ENCODE assay signal across 1 cellular context in genomic region chr12:95516757-95517156, GRCh38.
A peak's percentile ranks its signal among the peaks of the same experiment; 100 is the strongest.
TF ChIP-seq lines count a peak whose summit lies in the region.

No MANE protein-coding gene starts in this region.

TF ChIP-seq in K562, 482 proteins besides CTCF, POLR2A, EP300 and RAD21 (continued from another document and continues in another):
- TF ChIP-seq PATZ1 (CRISPR knock-in tag; IDR thresholded peaks at IDR 0.05; ENCODE audit: borderline replicate concordance) (no peak), FOXM1 (IDR thresholded peaks at IDR 0.05; ENCODE audit: low read depth) (peak; percentile 81), FOXM1 (CRISPR knock-in tag; IDR thresholded peaks at IDR 0.05; ENCODE audit: low read depth) (no peak), CCAR2 (IDR thresholded peaks at IDR 0.05; ENCODE audit: low read depth, low read length) (no peak), DPF2 (IDR thresholded peaks at IDR 0.05) (peak; percentile 98), PHF21A (IDR thresholded peaks at IDR 0.05; ENCODE audit: borderline replicate concordance, low read depth) (no peak), STAT6 (CRISPR knock-in tag; IDR thresholded peaks at IDR 0.05) (no peak), ZBTB34 (CRISPR knock-in tag; IDR thresholded peaks at IDR 0.05) (no peak), SMAD2 (IDR thresholded peaks at IDR 0.05; ENCODE audit: low read depth, low read length) (no peak), TBL1XR1 (IDR thresholded peaks at IDR 0.05; ENCODE audit: low read length in 2 of 2) (peak in 1 of 2 experiments; percentile 65; a peak in 1 of 4 replicates), ASH1L (IDR thresholded peaks at IDR 0.05; ENCODE audit: borderline replicate concordance, low read depth, partially characterized antibody) (no peak), KLF13 (tag; IDR thresholded peaks at IDR 0.05; ENCODE audit: borderline replicate concordance, low read depth) (no peak), CREM (IDR thresholded peaks at IDR 0.05; ENCODE audit: low read depth) (no peak), ZNF3 (CRISPR knock-in tag; IDR thresholded peaks at IDR 0.05) (no peak), MYBL2 (IDR thresholded peaks at IDR 0.05; ENCODE audit: low read depth) (no peak), MYBL2 (CRISPR knock-in tag; IDR thresholded peaks at IDR 0.05; ENCODE audit: borderline replicate concordance) (no peak), ARID2 (IDR thresholded peaks at IDR 0.05) (no peak), NUFIP1 (IDR thresholded peaks at IDR 0.05; ENCODE audit: partially characterized antibody) (no peak), THRAP3 (IDR thresholded peaks at IDR 0.05; ENCODE audit: borderline replicate concordance) (no peak), SIN3B (IDR thresholded peaks at IDR 0.05; ENCODE audit: low read depth) (no peak), ZNF512 (tag; IDR thresholded peaks at IDR 0.05) (no peak), SIRT6 (IDR thresholded peaks at IDR 0.05; ENCODE audit: low read depth, low read length) (no peak), THRA (IDR thresholded peaks at IDR 0.05) (no peak), ZNF311 (CRISPR knock-in tag; IDR thresholded peaks at IDR 0.05) (no peak), HCFC1 (IDR thresholded peaks at IDR 0.05; ENCODE audit: low read depth, low read length) (no peak), ZSCAN32 (CRISPR knock-in tag; IDR thresholded peaks at IDR 0.05) (no peak), THAP12 (CRISPR knock-in tag; IDR thresholded peaks at IDR 0.05) (no peak), ZC3H4 (CRISPR knock-in tag; IDR thresholded peaks at IDR 0.05; ENCODE audit: borderline replicate concordance) (no peak), SMARCE1 (IDR thresholded peaks at IDR 0.05) (peak; percentile 99), VEZF1 (CRISPR knock-in tag; IDR thresholded peaks at IDR 0.05) (no peak), ZNF398 (CRISPR knock-in tag; IDR thresholded peaks at IDR 0.05) (no peak), NFE2 (IDR thresholded peaks at IDR 0.05; ENCODE audit: low read depth) (no peak), RBM34 (IDR thresholded peaks at IDR 0.05; ENCODE audit: borderline replicate concordance, insufficient read depth, low read length) (no peak), SMC3 (conservative IDR thresholded peaks at IDR 0.05; ENCODE audit: insufficient read depth, low read depth, low read length) (no peak), NR4A1 (CRISPR knock-in tag; IDR thresholded peaks at IDR 0.05) (no peak), NR4A1 (tag; IDR thresholded peaks at IDR 0.05) (no peak), LARP7 (IDR thresholded peaks at IDR 0.05) (no peak), MITF (IDR thresholded peaks at IDR 0.05) (no peak), MIER1 (IDR thresholded peaks at IDR 0.05; ENCODE audit: low read depth) (no peak), HMGXB4 (CRISPR knock-in tag; IDR thresholded peaks at IDR 0.05) (no peak), EZH2 (IDR thresholded peaks at IDR 0.05; ENCODE audit: borderline replicate concordance, low read depth, low read length) (no peak), ZKSCAN8 (CRISPR knock-in tag; IDR thresholded peaks at IDR 0.05) (no peak), RBFOX2 (IDR thresholded peaks at IDR 0.05; ENCODE audit: low read depth, low read length) (no peak), SMARCC2 (IDR thresholded peaks at IDR 0.05; ENCODE audit: low read depth) (peak; percentile 98), MTA1 (IDR thresholded peaks at IDR 0.05; ENCODE audit: borderline replicate concordance) (peak; percentile 38; the same call in 1 of the 2 replicates), GTF2E2 (tag; IDR thresholded peaks at IDR 0.05) (no peak), HDAC1 (IDR thresholded peaks at IDR 0.05) (peak in 1 of 2 experiments; percentile 74; a peak in 2 of 4 replicates), NFXL1 (CRISPR knock-in tag; IDR thresholded peaks at IDR 0.05) (no peak), ARID1B (IDR thresholded peaks at IDR 0.05) (peak; percentile 97), ZC3H8 (IDR thresholded peaks at IDR 0.05) (no peak), RCOR1 (IDR thresholded peaks at IDR 0.05; ENCODE audit: borderline replicate concordance in 1 of 2, low read depth in 2 of 2, low read length in 2 of 2) (peak; percentile 24 to 93; a peak in 2 of 4 replicates), BDP1 (IDR thresholded peaks at IDR 0.05; ENCODE audit: insufficient read depth, insufficient read length) (no peak), NEUROD1 (IDR thresholded peaks at IDR 0.05; ENCODE audit: borderline replicate concordance, low read depth, low read length, partially characterized antibody) (peak; percentile 60)
